20 cellular contexts compared by ENCODE assay signal in genomic region chr21:16425297-16425696, GRCh38.
DNase-seq lines count a peak whose midpoint lies in the region; ATAC-seq and TF ChIP-seq lines count a peak whose summit lies in the region.
"Had no signal": no experiment of that assay in that cellular context is flagged by ENCODE, and none has a peak within 500 bp of the region (broad histone marks: within the 10 kb centered on the region; RNA-seq: fewer than 3 reads in every experiment).

No MANE protein-coding gene starts in this region.

- no peaks in the 10 kb centered on the region for H3K27me3 Mint-ChIP-seq in Caco-2 (ENCODE audit: insufficient read depth, unreplicated experiment)
- H3K27me3 Mint-ChIP-seq: activated CD4-positive, alpha-beta T cell treated with anti-CD3 and anti-CD28 coated beads, Interleukin-2, amount 10 ng/mL, durations not matched to agents 24 days and 14 days; stimulated activated naive CD8-positive, alpha-beta T cell treated with anti-CD3 and anti-CD28 coated beads, Interleukin-15, amount 100 ng/mL, for 72 hours had no signal

- no peak overlapping the region for H3K4me3 ChIP-seq in ACC112 (ENCODE audit: low read depth, low read length)
- H3K4me3 ChIP-seq in adrenal gland: no peak overlapping the region
- H3K4me3 ChIP-seq in lower lobe of right lung: no peak overlapping the region
- H3K4me3 ChIP-seq in thyroid gland (replicated peaks in 1 of 3): no peak overlapping the region
- no peak overlapping the region for H3K4me3 ChIP-seq in Caco-2 (ENCODE audit: low read depth, low read length)
- H3K4me3 ChIP-seq: GM23248, neural progenitor cell had no signal

- H3K4me3 Mint-ChIP-seq in Caco-2 (ENCODE audit: unreplicated experiment): no peak overlapping the region
- H3K4me3 Mint-ChIP-seq: activated CD4-positive, alpha-beta T cell treated with anti-CD3 and anti-CD28 coated beads, Interleukin-2, amount 10 ng/mL, durations not matched to agents 24 days and 14 days; activated naive CD4-positive, alpha-beta T cell treated with anti-CD3 and anti-CD28 coated beads for 36 hours; CD8-positive, alpha-beta T cell; neural progenitor cell; stimulated activated naive CD8-positive, alpha-beta T cell treated with anti-CD3 and anti-CD28 coated beads, Interleukin-15, amount 100 ng/mL, for 72 hours had no signal

- H3K9me3 ChIP-seq in adrenal gland (replicated peaks in 1 of 3): no peaks in the 10 kb centered on the region
- no peaks in the 10 kb centered on the region for H3K9me3 ChIP-seq in lower lobe of right lung
- no peaks in the 10 kb centered on the region for H3K9me3 ChIP-seq in thyroid gland
- H3K9me3 ChIP-seq in Caco-2: no peaks in the 10 kb centered on the region

- DNase-seq in adrenal gland: no peak
- DNase-seq in lower lobe of right lung: no peak
- DNase-seq in thyroid gland: no peak
- DNase-seq in HuH-7.5 (ENCODE audit: low spot score): no peak
- no peak for DNase-seq in Caco-2
- DNase-seq in GM20000 (ENCODE audit: low spot score): no peak
- DNase-seq: activated CD4-positive, alpha-beta T cell treated with anti-CD3 and anti-CD28 coated beads, Interleukin-2, amount 10 ng/mL, durations not matched to agents 24 days and 14 days; activated naive CD4-positive, alpha-beta T cell treated with anti-CD3 and anti-CD28 coated beads for 36 hours; amygdala; CD8-positive, alpha-beta T cell; DMS153; GM23248; NCI-H1092; NCI-H187 treated with DMSO at 0.1 percent for 48 hours; NCI-H69; posterior cingulate gyrus; stimulated activated naive CD8-positive, alpha-beta T cell treated with anti-CD3 and anti-CD28 coated beads, Interleukin-15, amount 100 ng/mL, for 72 hours had no signal

- no peaks in the 10 kb centered on the region for H3K36me3 Mint-ChIP-seq in Caco-2 (ENCODE audit: insufficient read depth, unreplicated experiment)
- H3K36me3 Mint-ChIP-seq: CD8-positive, alpha-beta T cell had no signal

- intact Hi-C loops in adrenal gland (cut with DNase I): no loop called here
- intact Hi-C loops in lower lobe of right lung (cut with DNase I): no loop called here
- intact Hi-C loops in thyroid gland (cut with DNase I): loop anchor here (10.0 kb wide), 1 partner anchor 110 kb away; no protein-coding TSS in a partner anchor
- intact Hi-C loops in Caco-2 (cut with micrococcal nuclease; ENCODE audit: unreplicated experiment): no loop called here

- H3K4me1 ChIP-seq in ACC112 (ENCODE audit: control insufficient read depth, insufficient read depth, low read length, unreplicated experiment) (peaks cover 15% of the 10 kb centered on the region), adrenal gland (replicated peaks in 1 of 2) (peaks cover 19 to 39% of the 10 kb centered on the region in 2 donors), lower lobe of right lung (no peaks in the 10 kb centered on the region), thyroid gland (peaks cover 15 to 23% of the 10 kb centered on the region in 2 donors), Caco-2 (no peaks in the 10 kb centered on the region)
- H3K4me1 ChIP-seq: neural progenitor cell had no signal

- H2AFZ ChIP-seq in ACC112 (ENCODE audit: low read length, unreplicated experiment): no peak overlapping the region
- H2AFZ ChIP-seq: GM23248, neural progenitor cell had no signal

- no peaks in the 10 kb centered on the region for H3K4me1 Mint-ChIP-seq in Caco-2 (ENCODE audit: low read depth, unreplicated experiment)
- H3K4me1 Mint-ChIP-seq: activated CD4-positive, alpha-beta T cell treated with anti-CD3 and anti-CD28 coated beads, Interleukin-2, amount 10 ng/mL, durations not matched to agents 24 days and 14 days; stimulated activated naive CD8-positive, alpha-beta T cell treated with anti-CD3 and anti-CD28 coated beads, Interleukin-15, amount 100 ng/mL, for 72 hours had no signal

- H3K36me3 ChIP-seq in ACC112 (ENCODE audit: insufficient read depth, low read length) (no peaks in the 10 kb centered on the region), adrenal gland (replicated peaks in 1 of 2) (no peaks in the 10 kb centered on the region), lower lobe of right lung (no peaks in the 10 kb centered on the region), thyroid gland (no peaks in the 10 kb centered on the region), Caco-2 (ENCODE audit: control insufficient read depth, insufficient read depth, low read length) (no peaks in the 10 kb centered on the region)
- H3K36me3 ChIP-seq: neural progenitor cell had no signal

- no peak for ATAC-seq in lower lobe of right lung
- ATAC-seq: CD8-positive, alpha-beta T cell; stimulated activated naive CD8-positive, alpha-beta T cell treated with anti-CD3 and anti-CD28 coated beads, Interleukin-15, amount 100 ng/mL, for 72 hours had no signal

- no peak overlapping the region for H3K27ac Mint-ChIP-seq in Caco-2 (ENCODE audit: unreplicated experiment)
- H3K27ac Mint-ChIP-seq: activated CD4-positive, alpha-beta T cell treated with anti-CD3 and anti-CD28 coated beads, Interleukin-2, amount 10 ng/mL, durations not matched to agents 24 days and 14 days; activated naive CD4-positive, alpha-beta T cell treated with anti-CD3 and anti-CD28 coated beads for 36 hours; CD8-positive, alpha-beta T cell; neural progenitor cell; stimulated activated naive CD8-positive, alpha-beta T cell treated with anti-CD3 and anti-CD28 coated beads, Interleukin-15, amount 100 ng/mL, for 72 hours had no signal

- BruUV-seq in Caco-2 (replicated peaks; lab: Mats Ljungman, UMichigan): no TSS peak

- H3K27ac ChIP-seq in ACC112 (ENCODE audit: low read depth, low read length) (peak overlapping the region; percentile 57), adrenal gland (peak overlapping the region in 3 of 5 donors; percentile 1 to 61 (median 15)), lower lobe of right lung (peak overlapping the region; percentile 38), thyroid gland (peak overlapping the region in 2 of 3 donors; percentile 33 to 95)
- H3K27ac ChIP-seq: epithelial cell of prostate, GM23248, neural progenitor cell had no signal

- TF ChIP-seq POLR2A in adrenal gland (IDR thresholded peaks at IDR 0.05): no peak
- TF ChIP-seq POLR2A in thyroid gland (IDR thresholded peaks at IDR 0.05): no peak

- H3K27me3 ChIP-seq in ACC112 (ENCODE audit: insufficient read depth, low read length): no peaks in the 10 kb centered on the region
- H3K27me3 ChIP-seq in adrenal gland: no peaks in the 10 kb centered on the region
- H3K27me3 ChIP-seq in lower lobe of right lung (ENCODE audit: low read depth): no peaks in the 10 kb centered on the region
- no peaks in the 10 kb centered on the region for H3K27me3 ChIP-seq in thyroid gland
- H3K27me3 ChIP-seq in Caco-2 (replicated peaks; ENCODE audit: control insufficient read depth, insufficient read depth, low read length): no peaks in the 10 kb centered on the region
- H3K27me3 ChIP-seq: neural progenitor cell had no signal

- POLR2A ChIA-PET in Caco-2 (lab: Charles Lee): no interaction called here

- H3K9me3 Mint-ChIP-seq in Caco-2 (ENCODE audit: unreplicated experiment): no peaks in the 10 kb centered on the region
- H3K9me3 Mint-ChIP-seq: activated CD4-positive, alpha-beta T cell treated with anti-CD3 and anti-CD28 coated beads, Interleukin-2, amount 10 ng/mL, durations not matched to agents 24 days and 14 days; activated naive CD4-positive, alpha-beta T cell treated with anti-CD3 and anti-CD28 coated beads for 36 hours; CD8-positive, alpha-beta T cell; stimulated activated naive CD8-positive, alpha-beta T cell treated with anti-CD3 and anti-CD28 coated beads, Interleukin-15, amount 100 ng/mL, for 72 hours had no signal

- TF ChIP-seq CTCF in adrenal gland (IDR thresholded peaks at IDR 0.05) (no peak), lower lobe of right lung (IDR thresholded peaks at IDR 0.05) (no peak), thyroid gland (IDR thresholded peaks at IDR 0.05) (no peak), Caco-2 (IDR thresholded peaks at IDR 0.05; ENCODE audit: insufficient read depth in 1 of 2, low read depth in 1 of 2, low read length in 1 of 2, severe bottlenecking in 1 of 2, unreplicated experiment in 1 of 2) (no peak), GM20000 (IDR thresholded peaks at IDR 0.05; ENCODE audit: extremely low read depth, missing control alignments) (no peak)

- CTCF ChIA-PET in Caco-2 (lab: Charles Lee): no interaction called here

- peaks cover 5% of the 10 kb centered on the region for H3K79me2 ChIP-seq in ACC112 (ENCODE audit: control insufficient read depth, insufficient read depth, low read length, unreplicated experiment)
